Comparison of ENCODE assay signal across 22 cellular contexts in the genomic region with DNA sequence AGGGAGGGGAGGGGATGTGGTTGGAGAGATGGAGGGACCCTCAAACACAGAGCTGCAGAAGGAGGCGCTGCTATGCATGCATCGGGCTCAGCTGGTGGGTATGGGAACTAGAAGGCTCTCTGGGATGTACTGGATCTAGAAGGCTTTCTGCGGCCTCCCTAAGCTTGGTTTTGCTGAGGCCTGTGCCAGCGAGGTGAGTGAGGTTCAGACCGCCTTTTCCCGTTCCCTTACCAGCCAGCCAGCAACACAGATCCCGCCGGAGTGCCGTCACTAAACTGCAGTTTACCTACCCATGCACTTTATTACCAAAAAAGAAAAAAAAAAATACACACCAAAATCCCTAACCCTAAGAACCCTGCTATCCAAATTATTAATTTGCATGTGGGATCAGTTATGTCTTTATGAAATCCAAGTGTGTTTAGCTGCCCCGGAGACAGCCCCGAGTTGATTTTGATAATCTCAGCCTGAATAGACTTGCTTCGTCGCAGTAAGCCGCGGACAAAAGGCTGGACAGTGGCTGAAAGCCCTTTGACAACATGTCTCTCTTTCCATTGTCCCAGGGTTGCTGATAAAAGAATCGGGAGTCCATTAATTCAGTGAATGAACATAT.
DNase-seq lines count a peak whose midpoint lies in the region; ATAC-seq and TF ChIP-seq lines count a peak whose summit lies in the region.
"Had no signal": no experiment of that assay in that cellular context is flagged by ENCODE, and none has a peak within 500 bp of the region (broad histone marks: within the 10 kb centered on the region; RNA-seq: fewer than 3 reads in every experiment).

No MANE protein-coding gene starts in this region.

- no peak overlapping the region for H3K4ac ChIP-seq in neuronal stem cell (ENCODE audit: low read length)

- no peak overlapping the region for H4K8ac ChIP-seq in neuronal stem cell (ENCODE audit: low read depth, low read length)

- peaks cover 42% of the 10 kb centered on the region for H3K4me1 ChIP-seq in ectodermal cell (ENCODE audit: control insufficient read depth, insufficient read depth, low read length)
- peaks cover 29 to 50% of the 10 kb centered on the region in 2 donors for H3K4me1 ChIP-seq in neuronal stem cell (ENCODE audit: control insufficient read depth in 2 of 2, insufficient read depth in 1 of 2, low read depth in 1 of 2, low read length in 2 of 2)
- H3K4me1 ChIP-seq: BE2C had no signal

- peak; percentile 19 for DNase-seq in left ventricle myocardium superior
- DNase-seq in cardiac septum (ENCODE audit: low spot score), result no peak
- peak; percentile 95 for DNase-seq in neuronal stem cell (ENCODE audit: low spot score)
- DNase-seq in type B pancreatic cell (ENCODE audit: extremely low spot score, unreplicated experiment), result no peak
- no peak for DNase-seq in activated CD4-positive, alpha-beta memory T cell treated with anti-CD3 and anti-CD28 coated beads, Interleukin-2, amount 10 ng/mL, durations not matched to agents 7 days and 5 days
- no peak for DNase-seq in activated T-cell treated with anti-CD3 and anti-CD28 coated beads, Interleukin-2, amount 50 U/mL, for 48 hours
- no peak for DNase-seq in posterior vena cava (ENCODE audit: low spot score)
- DNase-seq: 8988T; BE2C; CD4-positive, alpha-beta T cell; DMS53; EL; GOT3; MV-4-11; NCI-H1417; NCI-H1930; NCI-H2171; NCI-H526; PC-3 had no signal

- H3K36me3 ChIP-seq in ectodermal cell (ENCODE audit: control insufficient read depth, insufficient read depth, low read length) (no peaks in the 10 kb centered on the region), neuronal stem cell (replicated peaks in 1 of 2; ENCODE audit: control insufficient read depth in 2 of 2, insufficient read depth in 2 of 2, low read length in 2 of 2) (peaks cover 0 to 3% of the 10 kb centered on the region in 2 donors)
- H3K36me3 ChIP-seq: BE2C had no signal

- H2AFZ ChIP-seq in neuronal stem cell (ENCODE audit: low read length), result no peak overlapping the region

- TF ChIP-seq CTCF in type B pancreatic cell (conservative IDR thresholded peaks at IDR 0.05), result no peak

- H3K4me3 Mint-ChIP-seq in type B pancreatic cell, result peak overlapping the region; percentile 22
- no peak overlapping the region for H3K4me3 Mint-ChIP-seq in activated CD4-positive, alpha-beta memory T cell treated with anti-CD3 and anti-CD28 coated beads, Interleukin-2, amount 10 ng/mL, durations not matched to agents 7 days and 5 days
- H3K4me3 Mint-ChIP-seq: CD4-positive, alpha-beta T cell had no signal

- H3K27ac Mint-ChIP-seq in type B pancreatic cell, result peak overlapping the region; percentile 59
- no peak overlapping the region for H3K27ac Mint-ChIP-seq in activated CD4-positive, alpha-beta memory T cell treated with anti-CD3 and anti-CD28 coated beads, Interleukin-2, amount 10 ng/mL, durations not matched to agents 7 days and 5 days
- H3K27ac Mint-ChIP-seq: CD4-positive, alpha-beta T cell had no signal

- no peaks in the 10 kb centered on the region for H3K9me3 ChIP-seq in ectodermal cell (ENCODE audit: control insufficient read depth, low read length)
- H3K9me3 ChIP-seq in neuronal stem cell (replicated peaks in 1 of 2; ENCODE audit: control insufficient read depth in 2 of 2, insufficient read depth in 1 of 2, low read depth in 1 of 2, low read length in 2 of 2), result no peaks in the 10 kb centered on the region
- H3K9me3 ChIP-seq: BE2C had no signal

- H3K27ac ChIP-seq in ectodermal cell (ENCODE audit: insufficient read depth, low read depth, low read length, poor library complexity, severe bottlenecking), result peak overlapping the region; percentile 91
- peak overlapping the region; percentile 98 for H3K27ac ChIP-seq in neuronal stem cell (replicated peaks; ENCODE audit: low read length)
- H3K27ac ChIP-seq: KMS-11, RWPE1 had no signal

- H3K14ac ChIP-seq in neuronal stem cell (ENCODE audit: low read length), result no peak overlapping the region

- H3K27me3 ChIP-seq in ectodermal cell (ENCODE audit: control insufficient read depth, insufficient read depth, low read length, poor library complexity, severe bottlenecking) (peaks cover 21% of the 10 kb centered on the region), neuronal stem cell (ENCODE audit: control insufficient read depth in 3 of 3, insufficient read depth in 3 of 3, low read depth in 1 of 3, low read length in 3 of 3) (peaks cover 0 to 55% (median 2%) of the 10 kb centered on the region in 3 experiments)

- no peaks in the 10 kb centered on the region for H3K36me3 Mint-ChIP-seq in type B pancreatic cell
- H3K36me3 Mint-ChIP-seq in activated CD4-positive, alpha-beta memory T cell treated with anti-CD3 and anti-CD28 coated beads, Interleukin-2, amount 10 ng/mL, durations not matched to agents 7 days and 5 days (ENCODE audit: low read depth), result no peaks in the 10 kb centered on the region

- CTCF ChIA-PET in activated CD4-positive, alpha-beta memory T cell treated with anti-CD3 and anti-CD28 coated beads, Interleukin-2, amount 10 ng/mL, durations not matched to agents 7 days and 5 days (lab: Charles Lee), result no interaction called here

- H3K18ac ChIP-seq in neuronal stem cell (ENCODE audit: low read length), result peak overlapping the region; percentile 84

- ATAC-seq in left ventricle myocardium superior, result no peak
- ATAC-seq: PC-3 had no signal

- H3K4me1 Mint-ChIP-seq in type B pancreatic cell (ENCODE audit: unreplicated experiment), result peaks cover 44% of the 10 kb centered on the region
- H3K4me1 Mint-ChIP-seq in activated CD4-positive, alpha-beta memory T cell treated with anti-CD3 and anti-CD28 coated beads, Interleukin-2, amount 10 ng/mL, durations not matched to agents 7 days and 5 days, result no peaks in the 10 kb centered on the region

- no peak overlapping the region for H2BK120ac ChIP-seq in neuronal stem cell (ENCODE audit: low read depth, low read length)

- no peaks in the 10 kb centered on the region for H3K9me3 Mint-ChIP-seq in type B pancreatic cell
- no peaks in the 10 kb centered on the region for H3K9me3 Mint-ChIP-seq in activated CD4-positive, alpha-beta memory T cell treated with anti-CD3 and anti-CD28 coated beads, Interleukin-2, amount 10 ng/mL, durations not matched to agents 7 days and 5 days
- H3K9me3 Mint-ChIP-seq: CD4-positive, alpha-beta T cell had no signal

- H3K79me1 ChIP-seq in neuronal stem cell (ENCODE audit: low read depth, low read length), result no peaks in the 10 kb centered on the region

- no peak overlapping the region for H3K4me2 ChIP-seq in neuronal stem cell (ENCODE audit: insufficient read depth, low read length, poor library complexity, severe bottlenecking)
- H3K4me2 ChIP-seq: KMS-11 had no signal

- H3K9ac ChIP-seq in neuronal stem cell (ENCODE audit: low read depth, low read length, poor library complexity), result no peak overlapping the region
- H3K9ac ChIP-seq: KMS-11 had no signal

- H2BK12ac ChIP-seq in neuronal stem cell (ENCODE audit: low read length), result no peak overlapping the region

- peak overlapping the region; percentile 80 for H2BK5ac ChIP-seq in neuronal stem cell (ENCODE audit: low read length)

- WGBS in ectodermal cell, 2 experiments, result 79 to 81% methylated on average over 16 of the region's 16 CpGs
- WGBS in neuronal stem cell (ENCODE audit: extremely low coverage in 2 of 2, insufficient read length in 2 of 2, insufficient replicate concordance in 1 of 2), 2 donors, result no CpG with 5 or more reads among the region's 16 CpGs

- no peak overlapping the region for H3K23ac ChIP-seq in neuronal stem cell (ENCODE audit: low read depth, low read length, poor library complexity)

- H4K91ac ChIP-seq in neuronal stem cell (ENCODE audit: low read depth, low read length, poor library complexity), result no peak overlapping the region

- H3K27me3 Mint-ChIP-seq in type B pancreatic cell, result peaks cover 44% of the 10 kb centered on the region
- H3K27me3 Mint-ChIP-seq in activated CD4-positive, alpha-beta memory T cell treated with anti-CD3 and anti-CD28 coated beads, Interleukin-2, amount 10 ng/mL, durations not matched to agents 7 days and 5 days, result peaks cover 7% of the 10 kb centered on the region

- intact Hi-C loops in left ventricle myocardium superior (cut with micrococcal nuclease), result no loop called here
- intact Hi-C loops in cardiac septum (cut with DNase I), result no loop called here
- intact Hi-C loops in posterior vena cava (cut with DNase I), result no loop called here

- H2AK5ac ChIP-seq in neuronal stem cell (ENCODE audit: low read depth, low read length), result peak overlapping the region; percentile 95

- peak overlapping the region; percentile 6 for H2BK15ac ChIP-seq in neuronal stem cell (ENCODE audit: low read length)

- POLR2A ChIA-PET in activated CD4-positive, alpha-beta memory T cell treated with anti-CD3 and anti-CD28 coated beads, Interleukin-2, amount 10 ng/mL, durations not matched to agents 7 days and 5 days (lab: Charles Lee), result no interaction called here

- H3K4me3 ChIP-seq in ectodermal cell (ENCODE audit: insufficient read depth, low read depth, low read length), result no peak overlapping the region
- no peak overlapping the region for H3K4me3 ChIP-seq in neuronal stem cell (ENCODE audit: low read length in 2 of 2)

Comparison
In these comparisons a context has a peak if more than half of its experiments do, and no peak if none do; other contexts are left out.
1. DNase-seq: peak in left ventricle myocardium superior (single experiment) and neuronal stem cell (single experiment); none in cardiac septum (single experiment), type B pancreatic cell (single experiment), activated CD4-positive, alpha-beta memory T cell treated with anti-CD3 and anti-CD28 coated beads, Interleukin-2, amount 10 ng/mL, durations not matched to agents 7 days and 5 days (single experiment), activated T-cell treated with anti-CD3 and anti-CD28 coated beads, Interleukin-2, amount 50 U/mL, for 48 hours (0 of 2) and posterior vena cava (single experiment).